Comparison of ENCODE assay signal across 8 cellular contexts in genomic region chr15:78777290-78777952, GRCh38. TPM values are rescaled to one million over a fixed set of nuclear protein-coding genes. Genes with fewer than 3 reads are reported as not detected.
A peak's percentile ranks its signal among the peaks of the same experiment; 100 is the strongest.
DNase-seq lines count a peak whose midpoint lies in the region; ATAC-seq, FAIRE-seq and TF ChIP-seq lines count a peak whose summit lies in the region.
"Not testable (repeated sequence)": the region's sequence is repeated elsewhere in the genome, so short reads cannot be mapped to it uniquely, and the experiment has no call there.
"Had no signal": no experiment of that assay in that cellular context is flagged by ENCODE, and none has a peak within 500 bp of the region (broad histone marks: within the 10 kb centered on the region; RNA-seq: fewer than 3 reads in every experiment).

No MANE protein-coding gene starts in this region.

- H3K36me3 ChIP-seq in HepG2 (replicated peaks in 1 of 2; ENCODE audit: control insufficient read depth in 1 of 2, insufficient read depth in 2 of 2, low read length in 2 of 2): not testable (repeated sequence)

- not testable (repeated sequence) for H2AFZ ChIP-seq in HepG2 (ENCODE audit: low read length)

- H3K79me2 ChIP-seq in HepG2 (ENCODE audit: insufficient read depth, low read length): not testable (repeated sequence)

- not testable (repeated sequence) for H3K4me2 ChIP-seq in HepG2 (ENCODE audit: low read depth, low read length)

- H3K4me1 ChIP-seq in HepG2 (ENCODE audit: insufficient read depth, low read length): not testable (repeated sequence)

- BruUV-seq in HepG2 (replicated peaks; lab: Mats Ljungman, UMichigan): not testable (repeated sequence)

- not testable (repeated sequence) for H3K4me3 ChIP-seq in HepG2 (replicated peaks in 1 of 3; ENCODE audit: insufficient read depth in 1 of 3, low read depth in 2 of 3, low read length in 3 of 3)

- not testable (repeated sequence) for H3K4me3 Mint-ChIP-seq in neural crest cell

- FAIRE-seq in HepG2 (lab: Jason Lieb, UNC): not testable (repeated sequence)

- peak; percentile 0 for ATAC-seq in Right ventricle myocardium inferior
- peak; percentile 0 for ATAC-seq in left ventricle myocardium superior
- ATAC-seq in HepG2: not testable (repeated sequence)

- H3K9me3 Mint-ChIP-seq in neural crest cell: not testable (repeated sequence)

- not testable (repeated sequence) for H3K36me3 Mint-ChIP-seq in neural crest cell (ENCODE audit: low read depth)

- H3K27me3 ChIP-seq in HepG2 (ENCODE audit: control insufficient read depth in 1 of 2, insufficient read depth in 2 of 2, low read length in 2 of 2): not testable (repeated sequence)

- TF ChIP-seq POLR2A in HepG2 (IDR thresholded peaks at IDR 0.05; ENCODE audit: insufficient read depth in 1 of 2, low read depth in 2 of 2, low read length in 2 of 2): not testable (repeated sequence)

- H3K27ac ChIP-seq in HepG2 (ENCODE audit: extremely low read length, insufficient read depth, low read length): not testable (repeated sequence)

- CTCF ChIA-PET in HepG2 (lab: Yijun Ruan, JAX; ENCODE audit: low intra/inter-chr PET ratio, low total read pairs): not testable (repeated sequence)

- POLR2A ChIA-PET in HepG2 (lab: Yijun Ruan, JAX): not testable (repeated sequence)

- TF ChIP-seq EP300 in HepG2 (IDR thresholded peaks at IDR 0.05; ENCODE audit: low read depth in 2 of 2, low read length in 2 of 2); HepG2 (CRISPR knock-in tag; IDR thresholded peaks at IDR 0.05; ENCODE audit: borderline replicate concordance): not testable (repeated sequence)

- H3K27ac Mint-ChIP-seq in neural crest cell (ENCODE audit: unreplicated experiment): peak overlapping the region; percentile 91

- in situ Hi-C loops in HepG2 (cut with HindIII; ENCODE audit: extremely low pct_ligation_motif_present, low pct_unique_long_range_greater_than_20kb): not testable (repeated sequence)

- TF ChIP-seq CTCF in HepG2 (CRISPR knock-in tag; IDR thresholded peaks at IDR 0.05): peak; percentile 28; the same call in 1 of the 2 replicates
- TF ChIP-seq CTCF in neural crest cell (conservative IDR thresholded peaks at IDR 0.05): not testable (repeated sequence)

- not testable (repeated sequence) for TF ChIP-seq RAD21 in HepG2 (CRISPR knock-in tag; IDR thresholded peaks at IDR 0.05)

- H4K20me1 ChIP-seq in HepG2 (ENCODE audit: insufficient read depth, low read length): not testable (repeated sequence)

- DNase-seq in DMS 273 (lab: John Stamatoyannopoulos, UW; ENCODE audit: unreplicated experiment) (peak; percentile 45), SHP77 (lab: John Stamatoyannopoulos, UW) (peak; percentile 33 to 61), left ventricle myocardium superior (peak; percentile 29)
- not testable (repeated sequence) for DNase-seq in Right ventricle myocardium inferior (ENCODE audit: missing footprints); HepG2 (ENCODE audit: low spot score); neural crest cell (ENCODE audit: low read depth, low spot score)

- H3K27me3 Mint-ChIP-seq in neural crest cell (ENCODE audit: low read depth): not testable (repeated sequence)

- intact Hi-C loops in Right ventricle myocardium inferior (cut with DNase I): loop anchor here (10.0 kb wide), 1 partner anchor 803 kb away; no protein-coding TSS in a partner anchor
- intact Hi-C loops in left ventricle myocardium superior (cut with micrococcal nuclease); HepG2 (cut with micrococcal nuclease; ENCODE audit: unreplicated experiment): not testable (repeated sequence)

- not testable (repeated sequence) for H3K9me3 ChIP-seq in HepG2 (ENCODE audit: low read length)

- H3K9ac ChIP-seq in HepG2 (ENCODE audit: insufficient read depth, low read depth, low read length): not testable (repeated sequence)

- WGBS in HepG2 (ENCODE audit: low lambda C conversion rate): 25% methylated on average over 10 of the region's 26 CpGs

- not testable (repeated sequence) for H3K4me1 Mint-ChIP-seq in neural crest cell

RNA-seq across cellular contexts. Expression of gene ADAMTS7, which starts 33.8 kb away (rescaled TPM):
- total RNA-seq in Right ventricle myocardium inferior (32.1 TPM), left ventricle myocardium superior (37.9 TPM), HepG2 (2016; rRNA removed; fragmentation: Illumina TruSeq; extraction: Trizol) (0.09 TPM in 1 of 2 replicates, not detected in the other), neural crest cell (62.9 and 68.2 TPM in 2 replicates)
- total RNA-seq in HepG2 (2016; cell fraction: cytosol; rRNA removed; fragmentation: Illumina TruSeq; extraction: Trizol; ENCODE audit: low read depth): not detected in 2 replicates
- total RNA-seq in HepG2 (2016; cell fraction: insoluble cytoplasmic fraction; rRNA removed; fragmentation: Illumina TruSeq; extraction: Trizol): 0.15 TPM in 1 of 2 replicates, not detected in the other
- 0.07 and 0.12 TPM in 2 replicates for total RNA-seq in HepG2 (2016; cell fraction: membrane; rRNA removed; fragmentation: Illumina TruSeq; extraction: Trizol)
- total RNA-seq in HepG2 (2016; cell fraction: nucleus; rRNA removed; fragmentation: Illumina TruSeq; extraction: Trizol): 0.19 and 0.28 TPM in 2 replicates
- 0.12 and 0.16 TPM in 2 replicates for polyA plus RNA-seq in HepG2 (2011; rRNA removed)
- polyA plus RNA-seq in HepG2 (2011; cell fraction: cytosol; rRNA removed): 0.15 and 0.19 TPM in 2 replicates
- 1.6 and 1.8 TPM in 2 replicates for polyA plus RNA-seq in HepG2 (2011; cell fraction: nucleus; rRNA removed)
- 0.17 TPM in 1 of 2 replicates, not detected in the other for polyA plus RNA-seq in HepG2 (2012)
- polyA plus RNA-seq in HepG2 (2016; cell fraction: cytosol; fragmentation: Illumina TruSeq; extraction: Trizol; ENCODE audit: low read depth): 0.09 TPM in 1 of 2 replicates, not detected in the other
- 0.05 and 0.12 TPM in 2 replicates for polyA plus RNA-seq in HepG2 (2016; cell fraction: insoluble cytoplasmic fraction; fragmentation: Illumina TruSeq; extraction: Trizol; ENCODE audit: low read depth)
- polyA plus RNA-seq in HepG2 (2016; cell fraction: membrane; fragmentation: Illumina TruSeq; extraction: Trizol; ENCODE audit: low read depth): not detected in 2 replicates
- polyA plus RNA-seq in HepG2 (2016; cell fraction: nucleus; fragmentation: Illumina TruSeq; extraction: Trizol; ENCODE audit: insufficient read depth, low read depth): 0.16 and 0.21 TPM in 2 replicates
- polyA minus RNA-seq in HepG2 (2011; rRNA and poly(A)+ RNA removed; ENCODE audit: low replicate concordance): 0.32 and 0.68 TPM in 2 replicates
- 0.18 and 0.20 TPM in 2 replicates for polyA minus RNA-seq in HepG2 (2011; cell fraction: cytosol; rRNA and poly(A)+ RNA removed)
- polyA minus RNA-seq in HepG2 (2011; cell fraction: nucleus; rRNA and poly(A)+ RNA removed): 0.13 and 0.75 TPM in 2 replicates
- total RNA-seq: CD4-positive, alpha-beta memory T cell had no signal
- polyA plus RNA-seq: CD14-positive monocyte; CD4-positive, alpha-beta memory T cell had no signal

Comparison
In these comparisons a context has a peak if more than half of its experiments do, and no peak if none do; other contexts are left out.
1. RNA of gene ADAMTS7, which starts 33.8 kb away (total RNA-seq): 62.9 to 68.2 TPM in neural crest cell, 37.9 TPM in left ventricle myocardium superior (single experiment) and 32.1 TPM in Right ventricle myocardium inferior (single experiment); 0.07 to 0.28 TPM in HepG2; every median in the first group is over 10 times any median in the second.